ENCODE assay signal across 8 cellular contexts in genomic region chr6:42960243-42961019, GRCh38. TPM values are rescaled to one million over a fixed set of nuclear protein-coding genes. Genes with fewer than 3 reads are reported as not detected.
A peak's percentile ranks its signal among the peaks of the same experiment; 100 is the strongest.
DNase-seq lines count a peak whose midpoint lies in the region; ATAC-seq and TF ChIP-seq lines count a peak whose summit lies in the region.

GNMT (plus strand) TSS chr6:42960754; CDS start chr6:42960768, 14 bp downstream.

- ATAC-seq in CD8-positive, alpha-beta T cell = peak; percentile 76
- peak; percentile 94 for ATAC-seq in upper lobe of right lung

- TF ChIP-seq CTCF in CD8-positive, alpha-beta T cell (IDR thresholded peaks at IDR 0.05) = no peak
- TF ChIP-seq CTCF in endothelial cell (IDR thresholded peaks at IDR 0.05; ENCODE audit: unreplicated experiment) = no peak
- no peak for TF ChIP-seq CTCF in upper lobe of right lung (IDR thresholded peaks at IDR 0.05)
- TF ChIP-seq CTCF in OCI-LY7 (conservative IDR thresholded peaks at IDR 0.05; ENCODE audit: low read length) = no peak

- H3K4me2 ChIP-seq in OCI-LY7 (ENCODE audit: low read length) = no peak within 1 kb of the TSS

- CTCF ChIA-PET in CD8-positive, alpha-beta T cell (lab: Charles Lee) = interaction anchor here (1.0 kb wide), 1 partner anchor 10 kb away, joined by 3 read pairs; no protein-coding TSS in a partner anchor
- CTCF ChIA-PET in activated CD4-positive, alpha-beta memory T cell treated with anti-CD3 and anti-CD28 coated beads, Interleukin-2, amount 10 ng/mL, durations not matched to agents 7 days and 5 days (lab: Charles Lee) = no interaction called here
- CTCF ChIA-PET in OCI-LY7 (lab: Charles Lee; ENCODE audit: unreplicated experiment) = no interaction called here

- peak within 1 kb of the TSS; percentile 79 for H3K4me3 Mint-ChIP-seq in CD8-positive, alpha-beta T cell
- peak within 1 kb of the TSS; percentile 18 for H3K4me3 Mint-ChIP-seq in activated CD4-positive, alpha-beta memory T cell treated with anti-CD3 and anti-CD28 coated beads, Interleukin-2, amount 10 ng/mL, durations not matched to agents 7 days and 5 days
- peak within 1 kb of the TSS; percentile 38 for H3K4me3 Mint-ChIP-seq in endothelial cell (ENCODE audit: unreplicated experiment)

- H4K20me1 ChIP-seq in OCI-LY7 (ENCODE audit: insufficient read depth, low read length) = no peaks in the 10 kb centered on the region

- no peak within 1 kb of the TSS for H2AFZ ChIP-seq in OCI-LY7 (ENCODE audit: low read length)

- intact Hi-C loops in CD8-positive, alpha-beta T cell (cut with DNase I, micrococcal nuclease) = loop anchor here in 1 of 2 experiments (1.0 to 5.0 kb wide), 2 partner anchors 15 to 58 kb away; no protein-coding TSS in a partner anchor
- intact Hi-C loops in upper lobe of right lung (cut with DNase I) (no loop called here), OCI-LY7 (cut with micrococcal nuclease; ENCODE audit: unreplicated experiment) (no loop called here)

- H3K36me3 Mint-ChIP-seq in CD8-positive, alpha-beta T cell = peaks cover 23% of the 10 kb centered on the region
- peaks cover 12% of the 10 kb centered on the region for H3K36me3 Mint-ChIP-seq in activated CD4-positive, alpha-beta memory T cell treated with anti-CD3 and anti-CD28 coated beads, Interleukin-2, amount 10 ng/mL, durations not matched to agents 7 days and 5 days (ENCODE audit: low read depth)
- H3K36me3 Mint-ChIP-seq in endothelial cell (ENCODE audit: low read depth, unreplicated experiment) = peaks cover 16% of the 10 kb centered on the region

- H3K27ac ChIP-seq in CD8-positive, alpha-beta T cell (ENCODE audit: low read depth, low read length) = no peak within 1 kb of the TSS
- H3K27ac ChIP-seq in mucosa of rectum (ENCODE audit: low read depth in 2 of 2, low read length in 2 of 2) = no peak within 1 kb of the TSS
- peak within 1 kb of the TSS; percentile 55 for H3K27ac ChIP-seq in upper lobe of right lung
- H3K27ac ChIP-seq in OCI-LY7 (ENCODE audit: low read depth, low read length, poor library complexity, severe bottlenecking) = no peak within 1 kb of the TSS

- H3K9ac ChIP-seq in mucosa of rectum (ENCODE audit: low read depth in 1 of 2, low read length in 2 of 2) = peak within 1 kb of the TSS; percentile 6 to 65

- H3K79me2 ChIP-seq in OCI-LY7 (ENCODE audit: insufficient read depth, low read depth, low read length) = no peaks in the 10 kb centered on the region

- H3K4me3 ChIP-seq in CD8-positive, alpha-beta T cell (ENCODE audit: low read depth, low read length) = peak within 1 kb of the TSS; percentile 73
- H3K4me3 ChIP-seq in mucosa of rectum (ENCODE audit: low read length in 2 of 2) (peak within 1 kb of the TSS; percentile 69), upper lobe of right lung (peak within 1 kb of the TSS; percentile 60), OCI-LY7 (ENCODE audit: low read depth, low read length, poor library complexity, severe bottlenecking) (no peak within 1 kb of the TSS)

- H3K4me1 ChIP-seq in CD8-positive, alpha-beta T cell (ENCODE audit: insufficient read depth, low read length) = peaks cover 10% of the 10 kb centered on the region
- H3K4me1 ChIP-seq in mucosa of rectum (ENCODE audit: control insufficient read depth in 2 of 2, insufficient read depth in 2 of 2, low read length in 2 of 2) = peaks cover 11 to 13% of the 10 kb centered on the region in 2 donors
- peaks cover 19% of the 10 kb centered on the region for H3K4me1 ChIP-seq in upper lobe of right lung
- H3K4me1 ChIP-seq in OCI-LY7 (ENCODE audit: insufficient read depth, low read length, poor library complexity, severe bottlenecking) = no peaks in the 10 kb centered on the region

- no peaks in the 10 kb centered on the region for H3K27me3 ChIP-seq in CD8-positive, alpha-beta T cell (ENCODE audit: insufficient read depth, low read length)
- peaks cover 0 to 5% of the 10 kb centered on the region in 2 donors for H3K27me3 ChIP-seq in mucosa of rectum (ENCODE audit: control insufficient read depth in 2 of 2, insufficient read depth in 2 of 2, low read length in 2 of 2)
- H3K27me3 ChIP-seq in upper lobe of right lung = no peaks in the 10 kb centered on the region

- no peaks in the 10 kb centered on the region for H3K27me3 Mint-ChIP-seq in CD8-positive, alpha-beta T cell (ENCODE audit: low read depth)
- H3K27me3 Mint-ChIP-seq in activated CD4-positive, alpha-beta memory T cell treated with anti-CD3 and anti-CD28 coated beads, Interleukin-2, amount 10 ng/mL, durations not matched to agents 7 days and 5 days = peaks cover 3% of the 10 kb centered on the region
- peaks cover 8% of the 10 kb centered on the region for H3K27me3 Mint-ChIP-seq in endothelial cell (ENCODE audit: unreplicated experiment)

- DNase-seq in CD8-positive, alpha-beta T cell = peak in 6 of 7 experiments; percentile 18 to 66 (median 40)
- peak; percentile 59 for DNase-seq in NCI-H1092 treated with DMSO at 0.1 percent for 48 hours (lab: John Stamatoyannopoulos, UW)
- DNase-seq in activated CD4-positive, alpha-beta memory T cell treated with anti-CD3 and anti-CD28 coated beads, Interleukin-2, amount 10 ng/mL, durations not matched to agents 7 days and 5 days = peak; percentile 29
- peak; percentile 43 for DNase-seq in endothelial cell (ENCODE audit: low spot score)
- DNase-seq in upper lobe of right lung = peak; percentile 92
- DNase-seq in OCI-LY7 (ENCODE audit: low spot score) = no peak
- DNase-seq in H4 (ENCODE audit: low spot score) = no peak

- no peaks in the 10 kb centered on the region for H3K36me3 ChIP-seq in CD8-positive, alpha-beta T cell (ENCODE audit: insufficient read depth, low read length)
- H3K36me3 ChIP-seq in mucosa of rectum (ENCODE audit: control insufficient read depth in 2 of 2, insufficient read depth in 2 of 2, low read length in 2 of 2) = peaks cover 12 to 13% of the 10 kb centered on the region in 2 donors
- peaks cover 28% of the 10 kb centered on the region for H3K36me3 ChIP-seq in upper lobe of right lung
- peaks cover 9% of the 10 kb centered on the region; the same call in 1 of the 2 replicates for H3K36me3 ChIP-seq in OCI-LY7 (ENCODE audit: insufficient read depth, low read length)

- POLR2A ChIA-PET in CD8-positive, alpha-beta T cell (lab: Charles Lee) = interaction anchor here (0.6 to 1.2 kb wide), 4 partner anchors 11 to 61 kb away, joined by 3 to 4 read pairs (median 3); partner anchors contain the start of genes PPP2R5D and RRP36
- POLR2A ChIA-PET in activated CD4-positive, alpha-beta memory T cell treated with anti-CD3 and anti-CD28 coated beads, Interleukin-2, amount 10 ng/mL, durations not matched to agents 7 days and 5 days (lab: Charles Lee) = interaction anchor here (0.7 to 1.3 kb wide), 3 partner anchors 11 to 52 kb away, joined by 3 to 4 read pairs (median 4); partner anchors contain the start of gene PEX6
- POLR2A ChIA-PET in OCI-LY7 (lab: Charles Lee) = no interaction called here

- H3K9me3 Mint-ChIP-seq in CD8-positive, alpha-beta T cell = no peaks in the 10 kb centered on the region
- H3K9me3 Mint-ChIP-seq in activated CD4-positive, alpha-beta memory T cell treated with anti-CD3 and anti-CD28 coated beads, Interleukin-2, amount 10 ng/mL, durations not matched to agents 7 days and 5 days = no peaks in the 10 kb centered on the region
- H3K9me3 Mint-ChIP-seq in endothelial cell (ENCODE audit: unreplicated experiment) = no peaks in the 10 kb centered on the region

- H3K9me3 ChIP-seq in CD8-positive, alpha-beta T cell (ENCODE audit: low read length) = no peaks in the 10 kb centered on the region
- H3K9me3 ChIP-seq in mucosa of rectum (ENCODE audit: control insufficient read depth in 2 of 2, low read length in 2 of 2) (no peaks in the 10 kb centered on the region), upper lobe of right lung (no peaks in the 10 kb centered on the region), OCI-LY7 (ENCODE audit: low read length) (no peaks in the 10 kb centered on the region)

- no peaks in the 10 kb centered on the region for H3K9me2 ChIP-seq in OCI-LY7 (ENCODE audit: insufficient read depth, low read length)

- H3K27ac Mint-ChIP-seq in CD8-positive, alpha-beta T cell = no peak within 1 kb of the TSS
- H3K27ac Mint-ChIP-seq in activated CD4-positive, alpha-beta memory T cell treated with anti-CD3 and anti-CD28 coated beads, Interleukin-2, amount 10 ng/mL, durations not matched to agents 7 days and 5 days = no peak within 1 kb of the TSS
- H3K27ac Mint-ChIP-seq in endothelial cell (ENCODE audit: unreplicated experiment) = no peak within 1 kb of the TSS

- no TSS peak for BruUV-seq in OCI-LY7 (replicated peaks; lab: Mats Ljungman, UMichigan)

- H3K4me1 Mint-ChIP-seq in CD8-positive, alpha-beta T cell (ENCODE audit: low read depth) = peaks cover 15% of the 10 kb centered on the region
- H3K4me1 Mint-ChIP-seq in activated CD4-positive, alpha-beta memory T cell treated with anti-CD3 and anti-CD28 coated beads, Interleukin-2, amount 10 ng/mL, durations not matched to agents 7 days and 5 days = peaks cover 13% of the 10 kb centered on the region
- H3K4me1 Mint-ChIP-seq in endothelial cell (ENCODE audit: unreplicated experiment) = peaks cover 5% of the 10 kb centered on the region

RNA-seq across cellular contexts. Expression of gene GNMT, which starts in this region (rescaled TPM):
- total RNA-seq in CD8-positive, alpha-beta T cell = 1 to 10 TPM; 1.9 to 3.6 TPM
- under 1 TPM; 0.38 to 0.60 TPM for total RNA-seq in activated CD4-positive, alpha-beta memory T cell treated with anti-CD3 and anti-CD28 coated beads, Interleukin-2, amount 10 ng/mL, durations not matched to agents 7 days and 5 days
- total RNA-seq in endothelial cell (ENCODE audit: unreplicated experiment) (0.59 TPM), upper lobe of right lung (1.4 TPM), OCI-LY7 (2022) (1.7 and 2.2 TPM in 2 replicates)
- 1.7 TPM in 1 of 2 replicates, not detected in the other for total RNA-seq in OCI-LY7 (2014; rRNA removed; shearing (Covaris generic))
- total RNA-seq in H4 (2014; rRNA removed; shearing (Covaris generic)) = not detected in 2 replicates

Comparison
In these comparisons a context has a peak if more than half of its experiments do, and no peak if none do; other contexts are left out.
1. Peak in DNase-seq in activated CD4-positive, alpha-beta memory T cell treated with anti-CD3 and anti-CD28 coated beads, Interleukin-2, amount 10 ng/mL, durations not matched to agents 7 days and 5 days; RNA of the gene not detected or under 1 TPM.
2. Peak in DNase-seq in endothelial cell; RNA of the gene not detected or under 1 TPM.
3. DNase-seq: peak in CD8-positive, alpha-beta T cell (6 of 7), NCI-H1092 treated with DMSO at 0.1 percent for 48 hours (single experiment) and upper lobe of right lung (single experiment); none in OCI-LY7 (single experiment) and H4 (single experiment).
4. H3K4me3 Mint-ChIP-seq: peak in every context shown above with its lines; median percentile 79 in CD8-positive, alpha-beta T cell; 38 in endothelial cell; 18 in activated CD4-positive, alpha-beta memory T cell treated with anti-CD3 and anti-CD28 coated beads, Interleukin-2, amount 10 ng/mL, durations not matched to agents 7 days and 5 days.